ENCODE assay signal across 21 cellular contexts in the genomic region with DNA sequence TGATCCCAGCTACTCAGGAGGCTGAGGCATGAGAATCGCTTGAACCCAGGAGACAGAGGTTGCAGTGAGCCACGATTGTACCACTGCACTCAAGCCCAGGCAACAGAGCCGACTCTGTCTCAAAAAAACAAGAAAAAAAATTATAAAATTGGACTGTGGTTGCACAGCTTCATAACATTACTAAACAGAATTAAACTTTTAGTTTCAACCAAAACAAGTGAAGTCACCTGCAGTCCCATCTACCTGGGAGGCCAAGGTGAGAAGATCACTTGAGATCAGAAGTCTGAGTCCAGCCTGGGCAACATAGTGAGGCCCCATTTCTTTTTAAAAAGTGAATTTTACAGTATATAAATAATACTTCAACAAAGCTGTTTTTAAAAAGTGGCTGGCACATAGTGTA. TPM values are rescaled to one million over a fixed set of nuclear protein-coding genes. Genes with fewer than 3 reads are reported as not detected.
DNase-seq lines count a peak whose midpoint lies in the region; ATAC-seq lines count a peak whose summit lies in the region.
"Had no signal": no experiment of that assay in that cellular context is flagged by ENCODE, and none has a peak within 500 bp of the region (broad histone marks: within the 10 kb centered on the region; RNA-seq: fewer than 3 reads in every experiment).

No MANE protein-coding gene starts in this region.

- peak overlapping the region; percentile 20 for H3K4me3 Mint-ChIP-seq in activated T-cell treated with anti-CD3 and anti-CD28 coated beads, Interleukin-2, amount 50 U/mL, for 24 hours
- no peak overlapping the region for H3K4me3 Mint-ChIP-seq in activated CD4-positive, alpha-beta memory T cell treated with anti-CD3 and anti-CD28 coated beads, Interleukin-2, amount 10 ng/mL, durations not matched to agents 7 days and 5 days
- H3K4me3 Mint-ChIP-seq: HFFc6 had no signal

- no peaks in the 10 kb centered on the region for H3K9me3 Mint-ChIP-seq in activated T-cell treated with anti-CD3 and anti-CD28 coated beads, Interleukin-2, amount 50 U/mL, for 24 hours
- no peaks in the 10 kb centered on the region for H3K9me3 Mint-ChIP-seq in activated CD4-positive, alpha-beta memory T cell treated with anti-CD3 and anti-CD28 coated beads, Interleukin-2, amount 10 ng/mL, durations not matched to agents 7 days and 5 days
- H3K9me3 Mint-ChIP-seq: HFFc6 had no signal

- peaks cover 87% of the 10 kb centered on the region for H3K4me1 Mint-ChIP-seq in activated T-cell treated with anti-CD3 and anti-CD28 coated beads, Interleukin-2, amount 50 U/mL, for 24 hours (ENCODE audit: low read depth)
- peaks cover 84% of the 10 kb centered on the region for H3K4me1 Mint-ChIP-seq in activated CD4-positive, alpha-beta memory T cell treated with anti-CD3 and anti-CD28 coated beads, Interleukin-2, amount 10 ng/mL, durations not matched to agents 7 days and 5 days

- peak overlapping the region; percentile 96 for H3K27ac Mint-ChIP-seq in activated T-cell treated with anti-CD3 and anti-CD28 coated beads, Interleukin-2, amount 50 U/mL, for 24 hours
- peak overlapping the region; percentile 85 for H3K27ac Mint-ChIP-seq in activated CD4-positive, alpha-beta memory T cell treated with anti-CD3 and anti-CD28 coated beads, Interleukin-2, amount 10 ng/mL, durations not matched to agents 7 days and 5 days
- H3K27ac Mint-ChIP-seq: HFFc6 had no signal

- ATAC-seq in GM19035 (IDR thresholded peaks at IDR 0.05; ENCODE audit: unreplicated experiment), result peak; percentile 13
- no peak for ATAC-seq in HG03378 (IDR thresholded peaks at IDR 0.05; ENCODE audit: unreplicated experiment)
- no peak for ATAC-seq in HG03045 (IDR thresholded peaks at IDR 0.05; ENCODE audit: unreplicated experiment)
- ATAC-seq: HepG2, Right ventricle myocardium inferior had no signal

- no peaks in the 10 kb centered on the region for H3K27me3 Mint-ChIP-seq in activated T-cell treated with anti-CD3 and anti-CD28 coated beads, Interleukin-2, amount 50 U/mL, for 24 hours
- H3K27me3 Mint-ChIP-seq in activated CD4-positive, alpha-beta memory T cell treated with anti-CD3 and anti-CD28 coated beads, Interleukin-2, amount 10 ng/mL, durations not matched to agents 7 days and 5 days, result no peaks in the 10 kb centered on the region

- no peak for DNase-seq in activated T-cell treated with anti-CD3 and anti-CD28 coated beads, Interleukin-2, amount 50 U/mL, for 24 hours
- no peak for DNase-seq in activated T-cell treated with anti-CD3 and anti-CD28 coated beads for 4 hours
- no peak for DNase-seq in activated CD4-positive, alpha-beta memory T cell treated with anti-CD3 and anti-CD28 coated beads, Interleukin-2, amount 10 ng/mL, durations not matched to agents 7 days and 5 days
- DNase-seq in mesenteric fat pad (ENCODE audit: low spot score), result peak; percentile 12
- no peak for DNase-seq in NCI-H2081 treated with DMSO at 0.1 percent for 48 hours (lab: John Stamatoyannopoulos, UW)
- DNase-seq: DND-41; H7; HFFc6; KBM-7; NCI-H1105; NCI-H2081; NCI-H446 treated with DMSO at 0.1 percent for 48 hours; NK-92 treated with Interleukin-12 subunit alpha and Interleukin-12 subunit beta, amount 100 ng/mL, for 24 hours had no signal

- peaks cover 92% of the 10 kb centered on the region for H3K36me3 Mint-ChIP-seq in activated T-cell treated with anti-CD3 and anti-CD28 coated beads, Interleukin-2, amount 50 U/mL, for 24 hours (ENCODE audit: low read depth)
- peaks cover 51% of the 10 kb centered on the region for H3K36me3 Mint-ChIP-seq in activated CD4-positive, alpha-beta memory T cell treated with anti-CD3 and anti-CD28 coated beads, Interleukin-2, amount 10 ng/mL, durations not matched to agents 7 days and 5 days (ENCODE audit: low read depth)

- CTCF ChIA-PET in activated CD4-positive, alpha-beta memory T cell treated with anti-CD3 and anti-CD28 coated beads, Interleukin-2, amount 10 ng/mL, durations not matched to agents 7 days and 5 days (lab: Charles Lee), result interaction anchor here (0.9 to 6.6 kb wide), 5 partner anchors 11 to 84 kb away, joined by 3 to 35 read pairs (median 3); no protein-coding TSS in a partner anchor

- POLR2A ChIA-PET in activated CD4-positive, alpha-beta memory T cell treated with anti-CD3 and anti-CD28 coated beads, Interleukin-2, amount 10 ng/mL, durations not matched to agents 7 days and 5 days (lab: Charles Lee), result interaction anchor here (0.6 to 8.9 kb wide), 9 partner anchors 11 to 82 kb away, joined by 3 to 139 read pairs (median 5); no protein-coding TSS in a partner anchor

RNA-seq across cellular contexts. Expression of gene CD5, which starts 47.8 kb away (rescaled TPM):
- total RNA-seq in activated CD4-positive, alpha-beta memory T cell treated with anti-CD3 and anti-CD28 coated beads, Interleukin-2, amount 10 ng/mL, durations not matched to agents 7 days and 5 days, result 100 to 1,000 TPM; 359 to 373 TPM
- total RNA-seq in mesenteric fat pad, result 0.26 TPM
- total RNA-seq: A673, G401, H7, HepG2, HFFc6, OCI-LY7, Right ventricle myocardium inferior had no signal

Comparison
In these comparisons a context has a peak if more than half of its experiments do, and no peak if none do; other contexts are left out.
1. RNA of gene CD5, which starts 47.8 kb away (total RNA-seq): 359 to 373 TPM in activated CD4-positive, alpha-beta memory T cell treated with anti-CD3 and anti-CD28 coated beads, Interleukin-2, amount 10 ng/mL, durations not matched to agents 7 days and 5 days; 0.26 TPM in mesenteric fat pad (single experiment); every median in the first group is over 100 times any median in the second.